In genomic region chr7:101390901-101391301, GRCh38 we compare ENCODE assay signal across 9 cellular contexts. TPM values are rescaled to one million over a fixed set of nuclear protein-coding genes. Genes with fewer than 3 reads are reported as not detected.
DNase-seq lines count a peak whose midpoint lies in the region; ATAC-seq, FAIRE-seq and TF ChIP-seq lines count a peak whose summit lies in the region.
"Had no signal": no experiment of that assay in that cellular context is flagged by ENCODE, and none has a peak within 500 bp of the region (broad histone marks: within the 10 kb centered on the region; RNA-seq: fewer than 3 reads in every experiment).

No MANE protein-coding gene starts in this region.

- H3K27me3 ChIP-seq in GM23248 (replicated peaks; ENCODE audit: insufficient read depth) = 0 out of 2 replicates have a peak, but pooled peaks cover 6% of the 10 kb centered on the region
- H3K27me3 ChIP-seq in breast epithelium = peaks cover 0 to 3% of the 10 kb centered on the region in 2 donors

- CTCF ChIA-PET in activated CD4-positive, alpha-beta T cell treated with anti-CD3 and anti-CD28 coated beads, Interleukin-2, amount 10 ng/mL, durations not matched to agents 7 days and 5 days (lab: Charles Lee) = interaction anchor here (0.6 to 1.4 kb wide), 4 partner anchors 11 to 531 kb away, joined by 3 to 4 read pairs (median 3); no protein-coding TSS in a partner anchor

- peak overlapping the region; percentile 91 for H3K27ac Mint-ChIP-seq in activated CD4-positive, alpha-beta T cell treated with anti-CD3 and anti-CD28 coated beads, Interleukin-2, amount 10 ng/mL, durations not matched to agents 7 days and 5 days

- H3K9ac ChIP-seq in GM23248 = no peak overlapping the region

- no peaks in the 10 kb centered on the region for H4K20me1 ChIP-seq in GM23248 (ENCODE audit: insufficient read depth)

- POLR2A ChIA-PET in activated CD4-positive, alpha-beta T cell treated with anti-CD3 and anti-CD28 coated beads, Interleukin-2, amount 10 ng/mL, durations not matched to agents 7 days and 5 days (lab: Charles Lee) = no interaction called here

- in situ Hi-C loops in GM23248 (cut with MboI) = no loop called here

- H3K4me1 ChIP-seq in GM23248 (ENCODE audit: insufficient read depth) (peaks cover 4% of the 10 kb centered on the region; the same call in 1 of the 2 replicates), breast epithelium (no peaks in the 10 kb centered on the region)
- H3K4me1 ChIP-seq: HAP-1 had no signal

- H3F3A ChIP-seq in GM23248 (ENCODE audit: insufficient read depth) = no peaks in the 10 kb centered on the region

- peak; percentile 71 for DNase-seq in DMS 273 treated with DMSO at 0.1 percent for 48 hours (lab: John Stamatoyannopoulos, UW)
- DNase-seq in activated CD4-positive, alpha-beta T cell treated with anti-CD3 and anti-CD28 coated beads, Interleukin-2, amount 10 ng/mL, durations not matched to agents 7 days and 5 days = peak; percentile 62
- peak; percentile 76 for DNase-seq in iPS-NIHi11 (ENCODE audit: low spot score)
- no peak for DNase-seq in D721Med (ENCODE audit: insufficient read length, low spot score)
- DNase-seq in GM23248 = no peak
- DNase-seq in breast epithelium (ENCODE audit: low spot score in 2 of 2) = no peak

- peak; percentile 97 for ATAC-seq in GM19452 (IDR thresholded peaks at IDR 0.05; ENCODE audit: unreplicated experiment)
- peak; percentile 85 for ATAC-seq in HG03520 (IDR thresholded peaks at IDR 0.05; ENCODE audit: unreplicated experiment)

- H3K9me3 Mint-ChIP-seq in activated CD4-positive, alpha-beta T cell treated with anti-CD3 and anti-CD28 coated beads, Interleukin-2, amount 10 ng/mL, durations not matched to agents 7 days and 5 days = no peaks in the 10 kb centered on the region

- no peak overlapping the region for H3K4me2 ChIP-seq in GM23248 (ENCODE audit: unreplicated experiment)

- H3K36me3 Mint-ChIP-seq in activated CD4-positive, alpha-beta T cell treated with anti-CD3 and anti-CD28 coated beads, Interleukin-2, amount 10 ng/mL, durations not matched to agents 7 days and 5 days (ENCODE audit: low read depth) = no peaks in the 10 kb centered on the region

- no peak for TF ChIP-seq CTCF in D721Med (IDR thresholded peaks at IDR 0.05; ENCODE audit: insufficient read depth, missing control alignments)
- TF ChIP-seq CTCF in breast epithelium (IDR thresholded peaks at IDR 0.05) = no peak

- H3K4me3 ChIP-seq in GM23248 = no peak overlapping the region
- H3K4me3 ChIP-seq in breast epithelium = no peak overlapping the region
- H3K4me3 ChIP-seq: HAP-1 had no signal

- no peak for TF ChIP-seq POLR2A in breast epithelium (IDR thresholded peaks at IDR 0.05)

- intact Hi-C loops in breast epithelium (cut with DNase I; ENCODE audit: low total_unique reads) = no loop called here

- H3K27ac ChIP-seq in GM23248 (no peak overlapping the region), breast epithelium (no peak overlapping the region)

- peaks cover 9% of the 10 kb centered on the region for H3K27me3 Mint-ChIP-seq in activated CD4-positive, alpha-beta T cell treated with anti-CD3 and anti-CD28 coated beads, Interleukin-2, amount 10 ng/mL, durations not matched to agents 7 days and 5 days

- H3K4me1 Mint-ChIP-seq in activated CD4-positive, alpha-beta T cell treated with anti-CD3 and anti-CD28 coated beads, Interleukin-2, amount 10 ng/mL, durations not matched to agents 7 days and 5 days = peaks cover 29% of the 10 kb centered on the region

- H3K9me3 ChIP-seq in GM23248 (ENCODE audit: low read depth) = no peaks in the 10 kb centered on the region
- H3K9me3 ChIP-seq in breast epithelium = no peaks in the 10 kb centered on the region
- H3K9me3 ChIP-seq: HAP-1 had no signal

- peak overlapping the region; percentile 51 for H3K4me3 Mint-ChIP-seq in activated CD4-positive, alpha-beta T cell treated with anti-CD3 and anti-CD28 coated beads, Interleukin-2, amount 10 ng/mL, durations not matched to agents 7 days and 5 days

- H2AFZ ChIP-seq in GM23248 = no peak overlapping the region

- FAIRE-seq in D721Med (lab: Jason Lieb, UNC) = no peak

- H3K79me2 ChIP-seq in GM23248 (ENCODE audit: insufficient read depth) = no peaks in the 10 kb centered on the region

- 35 to 37% methylated on average over 7 of the region's 7 CpGs for WGBS in GM23248 (ENCODE audit: low coverage in 1 of 2, low lambda C conversion rate in 2 of 2, missing lambda C conversion rate in 2 of 2), 2 experiments

- H3K9me2 ChIP-seq in GM23248 (ENCODE audit: insufficient read depth) = no peaks in the 10 kb centered on the region

- no peaks in the 10 kb centered on the region for H3K36me3 ChIP-seq in GM23248 (ENCODE audit: low read depth)
- no peaks in the 10 kb centered on the region for H3K36me3 ChIP-seq in breast epithelium
- H3K36me3 ChIP-seq: HAP-1 had no signal

RNA-seq across cellular contexts. Expression of gene COL26A1, which starts 28.2 kb away (rescaled TPM):
- total RNA-seq in activated CD4-positive, alpha-beta T cell treated with anti-CD3 and anti-CD28 coated beads, Interleukin-2, amount 10 ng/mL, durations not matched to agents 7 days and 5 days = not detected
- 1.6 TPM in 1 of 2 replicates, not detected in the other for total RNA-seq in GM23248 (2014; rRNA removed; shearing (Covaris generic))
- not detected in 2 replicates for polyA plus RNA-seq in GM23248 (2016; fragmentation: Nextera tagmentation; extraction: Ambion mirVana)
- not detected for total RNA-seq in breast epithelium

Comparison
In these comparisons a context has a peak if more than half of its experiments do, and no peak if none do; other contexts are left out.
1. DNase-seq: peak in DMS 273 treated with DMSO at 0.1 percent for 48 hours (single experiment), activated CD4-positive, alpha-beta T cell treated with anti-CD3 and anti-CD28 coated beads, Interleukin-2, amount 10 ng/mL, durations not matched to agents 7 days and 5 days (single experiment) and iPS-NIHi11 (single experiment); none in D721Med (single experiment), GM23248 (single experiment) and breast epithelium (0 of 2).